In genomic region chr17:2396568-2397246, GRCh38 we compare ENCODE assay signal across 1 cellular context.
A peak's percentile ranks its signal among the peaks of the same experiment; 100 is the strongest.
TF ChIP-seq lines count a peak whose summit lies in the region.

No MANE protein-coding gene starts in this region.

TF ChIP-seq in HepG2, 621 proteins besides CTCF, POLR2A, EP300 and RAD21 (continued from another document and continues in another):
- no peak for TF ChIP-seq AKNA (CRISPR knock-in tag; IDR thresholded peaks at IDR 0.05; ENCODE audit: borderline replicate concordance)
- peak; percentile 78 for TF ChIP-seq HIVEP1 (CRISPR knock-in tag; IDR thresholded peaks at IDR 0.05)
- peak; percentile 97 for TF ChIP-seq PATZ1 (CRISPR knock-in tag; IDR thresholded peaks at IDR 0.05)
- TF ChIP-seq MNT (IDR thresholded peaks at IDR 0.05): no peak
- TF ChIP-seq TSC22D2 (CRISPR knock-in tag; IDR thresholded peaks at IDR 0.05; ENCODE audit: borderline replicate concordance): no peak
- no peak for TF ChIP-seq SOX13 (IDR thresholded peaks at IDR 0.05)
- peak in 1 of 2 experiments; percentile 27; a peak in 1 of 4 replicates for TF ChIP-seq SOX13 (CRISPR knock-in tag; conservative IDR thresholded peaks at IDR 0.05 in 1 of 2, IDR thresholded peaks at IDR 0.05 in 1 of 2)
- TF ChIP-seq MXD3 (CRISPR knock-in tag; IDR thresholded peaks at IDR 0.05): no peak
- no peak for TF ChIP-seq ZC3H4 (CRISPR knock-in tag; IDR thresholded peaks at IDR 0.05; ENCODE audit: borderline replicate concordance)
- no peak for TF ChIP-seq SNRNP70 (IDR thresholded peaks at IDR 0.05; ENCODE audit: low read depth, low read length)
- peak; percentile 14; the same call in 1 of the 2 replicates for TF ChIP-seq ZNF547 (CRISPR knock-in tag; IDR thresholded peaks at IDR 0.05)
- peak; percentile 72 for TF ChIP-seq HOMEZ (CRISPR knock-in tag; IDR thresholded peaks at IDR 0.05; ENCODE audit: low read depth)
- no peak for TF ChIP-seq ZNF407 (CRISPR knock-in tag; IDR thresholded peaks at IDR 0.05; ENCODE audit: not compliant biosample characterization)
- peak; percentile 86; the same call in 1 of the 2 replicates for TF ChIP-seq ARID4A (CRISPR knock-in tag; IDR thresholded peaks at IDR 0.05; ENCODE audit: borderline replicate concordance)
- TF ChIP-seq ZNF574 (CRISPR knock-in tag; IDR thresholded peaks at IDR 0.05): peak; percentile 37; the same call in 1 of the 2 replicates
- 0 out of 2 replicates have a peak, but pooled peaks have one; percentile 47 for TF ChIP-seq ZFP37 (CRISPR knock-in tag; IDR thresholded peaks at IDR 0.05; ENCODE audit: borderline replicate concordance)
- TF ChIP-seq ZNF451 (CRISPR knock-in tag; IDR thresholded peaks at IDR 0.05): no peak
- no peak for TF ChIP-seq CREB1 (IDR thresholded peaks at IDR 0.05)
- peak; percentile 68 for TF ChIP-seq CREB1 (CRISPR knock-in tag; IDR thresholded peaks at IDR 0.05)
